Comparison of ENCODE assay signal across 8 cellular contexts in genomic region chr10:32938554-32939061, GRCh38. TPM values are rescaled to one million over a fixed set of nuclear protein-coding genes. Genes with fewer than 3 reads are reported as not detected.
DNase-seq lines count a peak whose midpoint lies in the region; ATAC-seq and TF ChIP-seq lines count a peak whose summit lies in the region.

No MANE protein-coding gene starts in this region.

- H3K4me3 Mint-ChIP-seq in CD4-positive, CD25-positive, alpha-beta regulatory T cell = peak overlapping the region; percentile 46 to 79 (median 62)
- peak overlapping the region; percentile 56 for H3K4me3 Mint-ChIP-seq in endothelial cell (ENCODE audit: unreplicated experiment)

- peaks cover 44% of the 10 kb centered on the region for H3K36me3 ChIP-seq in CD4-positive, CD25-positive, alpha-beta regulatory T cell (ENCODE audit: control insufficient read depth, insufficient read depth, low read length)
- H3K36me3 ChIP-seq in muscle layer of duodenum (ENCODE audit: control insufficient read depth in 1 of 2, insufficient read depth in 2 of 2, low read length in 2 of 2) = peaks cover 5 to 10% of the 10 kb centered on the region in 2 donors

- TF ChIP-seq CTCF in endothelial cell (IDR thresholded peaks at IDR 0.05; ENCODE audit: unreplicated experiment) (no peak), omental fat pad (IDR thresholded peaks at IDR 0.05) (no peak)

- H3K27me3 Mint-ChIP-seq in CD4-positive, CD25-positive, alpha-beta regulatory T cell = no peaks in the 10 kb centered on the region
- peaks cover 13% of the 10 kb centered on the region for H3K27me3 Mint-ChIP-seq in endothelial cell (ENCODE audit: unreplicated experiment)

- H3K4me3 ChIP-seq in CD4-positive, CD25-positive, alpha-beta regulatory T cell (ENCODE audit: low read depth, low read length) = peak overlapping the region; percentile 67
- H3K4me3 ChIP-seq in muscle layer of duodenum (ENCODE audit: low read depth in 1 of 2, low read length in 2 of 2) = peak overlapping the region; percentile 19 to 33

- H3K4me1 Mint-ChIP-seq in CD4-positive, CD25-positive, alpha-beta regulatory T cell = peaks cover 45 to 82% (median 66%) of the 10 kb centered on the region in 4 donors
- peaks cover 46% of the 10 kb centered on the region for H3K4me1 Mint-ChIP-seq in endothelial cell (ENCODE audit: unreplicated experiment)

- no peaks in the 10 kb centered on the region for H3K9me3 ChIP-seq in CD4-positive, CD25-positive, alpha-beta regulatory T cell (ENCODE audit: control insufficient read depth in 2 of 2, low read length in 2 of 2)
- no peaks in the 10 kb centered on the region for H3K9me3 ChIP-seq in muscle layer of duodenum (ENCODE audit: control insufficient read depth in 1 of 2, low read length in 2 of 2)

- H3K36me3 Mint-ChIP-seq in CD4-positive, CD25-positive, alpha-beta regulatory T cell = peaks cover 36% of the 10 kb centered on the region
- peaks cover 7% of the 10 kb centered on the region for H3K36me3 Mint-ChIP-seq in endothelial cell (ENCODE audit: low read depth, unreplicated experiment)

- peaks cover 53% of the 10 kb centered on the region for H3K4me1 ChIP-seq in CD4-positive, CD25-positive, alpha-beta regulatory T cell (ENCODE audit: control insufficient read depth, insufficient read depth, low read length, poor library complexity, severe bottlenecking)
- peaks cover 7 to 65% of the 10 kb centered on the region in 2 donors for H3K4me1 ChIP-seq in muscle layer of duodenum (ENCODE audit: control insufficient read depth in 1 of 2, insufficient read depth in 2 of 2, low read length in 2 of 2)

- no peak for DNase-seq in CD4-positive, CD25-positive, alpha-beta regulatory T cell
- peak; percentile 40 for DNase-seq in NCI-H510A (lab: John Stamatoyannopoulos, UW)
- no peak for DNase-seq in endothelial cell (ENCODE audit: low spot score)
- DNase-seq in omental fat pad (ENCODE audit: low spot score) = no peak

- H3K27ac ChIP-seq in CD4-positive, CD25-positive, alpha-beta regulatory T cell (ENCODE audit: insufficient read depth, low read length, poor library complexity, severe bottlenecking) = peak overlapping the region; percentile 70
- peak overlapping the region; percentile 87 for H3K27ac ChIP-seq in muscle layer of duodenum (ENCODE audit: low read length)

- no peaks in the 10 kb centered on the region for H3K27me3 ChIP-seq in CD4-positive, CD25-positive, alpha-beta regulatory T cell (ENCODE audit: control insufficient read depth, insufficient read depth, low read length)
- no peaks in the 10 kb centered on the region for H3K27me3 ChIP-seq in muscle layer of duodenum (ENCODE audit: low read depth, low read length)

- no peak for ATAC-seq in CD4-positive, CD25-positive, alpha-beta regulatory T cell (ENCODE audit: low read depth in 2 of 2)
- ATAC-seq in GM18511 (IDR thresholded peaks at IDR 0.05; ENCODE audit: unreplicated experiment) (no peak), HG03520 (IDR thresholded peaks at IDR 0.05; ENCODE audit: unreplicated experiment) (no peak), omental fat pad (ENCODE audit: low FRiP score) (no peak), GM21786 (IDR thresholded peaks at IDR 0.05; ENCODE audit: unreplicated experiment) (no peak)

- H3K9me3 Mint-ChIP-seq in CD4-positive, CD25-positive, alpha-beta regulatory T cell = peaks cover 0 to 1% (median 0%) of the 10 kb centered on the region in 7 donors
- H3K9me3 Mint-ChIP-seq in endothelial cell (ENCODE audit: unreplicated experiment) = no peaks in the 10 kb centered on the region

- peak overlapping the region in 2 of 3 donors; percentile 81 to 89 for H3K27ac Mint-ChIP-seq in CD4-positive, CD25-positive, alpha-beta regulatory T cell
- peak overlapping the region; percentile 91 for H3K27ac Mint-ChIP-seq in endothelial cell (ENCODE audit: unreplicated experiment)

RNA-seq across cellular contexts. Expression of gene ITGB1, which starts 19.4 kb away (rescaled TPM):
- total RNA-seq in CD4-positive, CD25-positive, alpha-beta regulatory T cell = 524 TPM
- polyA plus RNA-seq in CD4-positive, CD25-positive, alpha-beta regulatory T cell = 100 to 1,000 TPM; 360 to 577 (median 469) TPM
- total RNA-seq in endothelial cell (ENCODE audit: unreplicated experiment) (504 TPM), omental fat pad (100 to 1,000 TPM; 527 to 873 (median 677) TPM)
